Comparison of ENCODE assay signal across 23 cellular contexts in the genomic region with DNA sequence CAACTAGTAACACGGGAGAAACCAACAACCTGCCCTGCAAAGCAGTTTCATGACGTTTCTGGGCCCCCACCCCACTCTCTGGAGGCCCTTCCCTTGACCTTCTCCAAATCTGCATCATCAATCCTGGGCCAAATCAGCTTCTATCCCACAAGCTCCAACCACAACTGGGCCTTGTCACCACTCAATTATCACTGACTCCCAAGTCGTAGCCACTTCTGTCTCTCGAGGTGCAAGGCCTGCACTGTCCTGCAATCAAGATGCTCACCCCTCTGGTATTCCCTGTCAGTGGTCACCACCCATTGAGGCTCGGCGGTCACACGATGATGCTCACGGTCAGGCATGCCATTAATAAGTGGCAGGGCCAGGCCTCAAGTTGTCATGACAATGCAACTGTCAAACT. TPM values are rescaled to one million over a fixed set of nuclear protein-coding genes. Genes with fewer than 3 reads are reported as not detected.
DNase-seq lines count a peak whose midpoint lies in the region; ATAC-seq and TF ChIP-seq lines count a peak whose summit lies in the region.
"Had no signal": no experiment of that assay in that cellular context is flagged by ENCODE, and none has a peak within 500 bp of the region (broad histone marks: within the 10 kb centered on the region; RNA-seq: fewer than 3 reads in every experiment).

No MANE protein-coding gene starts in this region.

- no peaks in the 10 kb centered on the region for H4K20me1 ChIP-seq in OCI-LY1 (ENCODE audit: insufficient read depth, low read length)

- H3K4me2 ChIP-seq in OCI-LY1 (ENCODE audit: low read length) = peak overlapping the region; percentile 49; the same call in 1 of the 2 replicates
- H3K4me2 ChIP-seq: hepatocyte had no signal

- H3K27me3 ChIP-seq in OCI-LY1 (ENCODE audit: insufficient read depth, low read length) (no peaks in the 10 kb centered on the region), breast epithelium (no peaks in the 10 kb centered on the region)
- H3K27me3 ChIP-seq: hepatocyte, ovary, tibial nerve had no signal

- H3K27ac Mint-ChIP-seq in activated CD8-positive, alpha-beta memory T cell treated with anti-CD3 and anti-CD28 coated beads, Interleukin-2, amount 10 ng/mL, durations not matched to agents 7 days and 5 days = peak overlapping the region; percentile 21
- H3K27ac Mint-ChIP-seq in endothelial cell (ENCODE audit: unreplicated experiment) = peak overlapping the region; percentile 61
- peak overlapping the region; percentile 66 for H3K27ac Mint-ChIP-seq in stimulated activated memory B cell treated with anti-CD40 and anti-IgM and Interleukin-4, amounts not matched to agents 10 μg/mL and 1 μg/mL and 100 μg/mL, for 72 hours

- no peak for DNase-seq in activated CD8-positive, alpha-beta memory T cell treated with anti-CD3 and anti-CD28 coated beads, Interleukin-2, amount 10 ng/mL, durations not matched to agents 7 days and 5 days
- DNase-seq in activated CD8-positive, alpha-beta memory T cell treated with anti-CD3 and anti-CD28 coated beads, Interleukin-2, amount 50 U/mL, for 48 hours = no peak
- no peak for DNase-seq in endothelial cell (ENCODE audit: low spot score)
- DNase-seq in NCI-H2196 (lab: John Stamatoyannopoulos, UW; ENCODE audit: unreplicated experiment) = no peak
- DNase-seq in NOMO-1 treated with DMSO at 0.1 percent for 48 hours (lab: John Stamatoyannopoulos, UW; ENCODE audit: unreplicated experiment) = no peak
- no peak for DNase-seq in breast epithelium (ENCODE audit: low spot score in 2 of 2)
- DNase-seq: 8988T; activated CD8-positive, alpha-beta memory T cell treated with anti-CD3 and anti-CD28 coated beads for 24 hours; DMS 273 treated with DMSO at 0.1 percent for 48 hours; GF-D8; NCI-H2029 treated with DMSO at 0.1 percent for 48 hours; ovary; stimulated activated naive CD4-positive, alpha-beta T cell treated with Interleukin-2 at 50 U/mL for 16 hours; T-helper 9 cell had no signal

- H3K27ac ChIP-seq in OCI-LY1 (ENCODE audit: low read depth, low read length, poor library complexity, severe bottlenecking) (peak overlapping the region; percentile 12), breast epithelium (no peak overlapping the region)
- H3K27ac ChIP-seq: hepatocyte, ovary, tibial nerve had no signal

- intact Hi-C loops in breast epithelium (cut with DNase I; ENCODE audit: low total_unique reads) = no loop called here

- H2AFZ ChIP-seq in OCI-LY1 (ENCODE audit: low read length) = no peak overlapping the region
- H2AFZ ChIP-seq: hepatocyte had no signal

- H3K4me3 ChIP-seq in OCI-LY1 (ENCODE audit: low read depth, low read length, poor library complexity, severe bottlenecking) = no peak overlapping the region
- H3K4me3 ChIP-seq in breast epithelium = no peak overlapping the region
- H3K4me3 ChIP-seq: hepatocyte, ovary, tibial nerve had no signal

- H3K4me1 Mint-ChIP-seq in activated CD8-positive, alpha-beta memory T cell treated with anti-CD3 and anti-CD28 coated beads, Interleukin-2, amount 10 ng/mL, durations not matched to agents 7 days and 5 days = peaks cover 46% of the 10 kb centered on the region
- H3K4me1 Mint-ChIP-seq in endothelial cell (ENCODE audit: unreplicated experiment) = peaks cover 25% of the 10 kb centered on the region
- peaks cover 91% of the 10 kb centered on the region for H3K4me1 Mint-ChIP-seq in stimulated activated memory B cell treated with anti-CD40 and anti-IgM and Interleukin-4, amounts not matched to agents 10 μg/mL and 1 μg/mL and 100 μg/mL, for 72 hours

- no peak overlapping the region for H3K4me3 Mint-ChIP-seq in activated CD8-positive, alpha-beta memory T cell treated with anti-CD3 and anti-CD28 coated beads, Interleukin-2, amount 10 ng/mL, durations not matched to agents 7 days and 5 days
- H3K4me3 Mint-ChIP-seq in endothelial cell (ENCODE audit: unreplicated experiment) = no peak overlapping the region
- H3K4me3 Mint-ChIP-seq in stimulated activated memory B cell treated with anti-CD40 and anti-IgM and Interleukin-4, amounts not matched to agents 10 μg/mL and 1 μg/mL and 100 μg/mL, for 72 hours = no peak overlapping the region

- CTCF ChIA-PET in activated CD8-positive, alpha-beta memory T cell treated with anti-CD3 and anti-CD28 coated beads, Interleukin-2, amount 10 ng/mL, durations not matched to agents 7 days and 5 days (lab: Charles Lee) = interaction anchor here (2.0 kb wide), 1 partner anchor 54 kb away, joined by 7 read pairs; a partner anchor contains a TSS

- H3K36me3 Mint-ChIP-seq in activated CD8-positive, alpha-beta memory T cell treated with anti-CD3 and anti-CD28 coated beads, Interleukin-2, amount 10 ng/mL, durations not matched to agents 7 days and 5 days = peaks cover 10% of the 10 kb centered on the region
- H3K36me3 Mint-ChIP-seq in endothelial cell (ENCODE audit: low read depth, unreplicated experiment) = peaks cover 7% of the 10 kb centered on the region
- H3K36me3 Mint-ChIP-seq in stimulated activated memory B cell treated with anti-CD40 and anti-IgM and Interleukin-4, amounts not matched to agents 10 μg/mL and 1 μg/mL and 100 μg/mL, for 72 hours = peaks cover 13% of the 10 kb centered on the region

- H3K9me3 Mint-ChIP-seq in activated CD8-positive, alpha-beta memory T cell treated with anti-CD3 and anti-CD28 coated beads, Interleukin-2, amount 10 ng/mL, durations not matched to agents 7 days and 5 days (ENCODE audit: low read depth) = no peaks in the 10 kb centered on the region
- no peaks in the 10 kb centered on the region for H3K9me3 Mint-ChIP-seq in endothelial cell (ENCODE audit: unreplicated experiment)
- no peaks in the 10 kb centered on the region for H3K9me3 Mint-ChIP-seq in stimulated activated memory B cell treated with anti-CD40 and anti-IgM and Interleukin-4, amounts not matched to agents 10 μg/mL and 1 μg/mL and 100 μg/mL, for 72 hours

- peaks cover 45% of the 10 kb centered on the region for H3K36me3 ChIP-seq in OCI-LY1 (ENCODE audit: insufficient read depth, low read length)
- H3K36me3 ChIP-seq in breast epithelium = no peaks in the 10 kb centered on the region
- H3K36me3 ChIP-seq: ovary had no signal

- H3K9me2 ChIP-seq in OCI-LY1 (ENCODE audit: low read depth, low read length) = no peaks in the 10 kb centered on the region

- H3K9ac ChIP-seq in OCI-LY1 (ENCODE audit: low read length) = no peak overlapping the region; the same call in 1 of the 2 replicates

- H3K9me3 ChIP-seq in OCI-LY1 (ENCODE audit: low read length) = no peaks in the 10 kb centered on the region
- no peaks in the 10 kb centered on the region for H3K9me3 ChIP-seq in breast epithelium
- H3K9me3 ChIP-seq: ovary, tibial nerve had no signal

- no peak for ATAC-seq in activated CD8-positive, alpha-beta memory T cell treated with anti-CD3 and anti-CD28 coated beads, Interleukin-2, amount 10 ng/mL, durations not matched to agents 7 days and 5 days
- ATAC-seq in stimulated activated memory B cell treated with anti-CD40 and anti-IgM and Interleukin-4, amounts not matched to agents 10 μg/mL and 1 μg/mL and 100 μg/mL, for 72 hours = no peak
- ATAC-seq: activated CD4-positive, CD25-positive, alpha-beta regulatory T cell treated with anti-CD3 and anti-CD28 coated beads, Interleukin-2, amount 50 U/mL, for 24 hours; HCT116; sciatic nerve had no signal

- H3K4me1 ChIP-seq in OCI-LY1 (ENCODE audit: insufficient read depth, low read length, severe bottlenecking) (peaks cover 88% of the 10 kb centered on the region), breast epithelium (peaks cover 15 to 38% of the 10 kb centered on the region in 2 donors)

- peaks cover 99% of the 10 kb centered on the region for H3K79me2 ChIP-seq in OCI-LY1 (ENCODE audit: insufficient read depth, low read length)

- TF ChIP-seq POLR2A in breast epithelium (IDR thresholded peaks at IDR 0.05) = no peak

- H3F3A ChIP-seq in OCI-LY1 (ENCODE audit: insufficient read depth, low read length) = no peaks in the 10 kb centered on the region

- H3K27me3 Mint-ChIP-seq in activated CD8-positive, alpha-beta memory T cell treated with anti-CD3 and anti-CD28 coated beads, Interleukin-2, amount 10 ng/mL, durations not matched to agents 7 days and 5 days = no peaks in the 10 kb centered on the region
- H3K27me3 Mint-ChIP-seq in endothelial cell (ENCODE audit: unreplicated experiment) = peaks cover 3% of the 10 kb centered on the region
- H3K27me3 Mint-ChIP-seq in stimulated activated memory B cell treated with anti-CD40 and anti-IgM and Interleukin-4, amounts not matched to agents 10 μg/mL and 1 μg/mL and 100 μg/mL, for 72 hours = no peaks in the 10 kb centered on the region

- no peak for TF ChIP-seq CTCF in OCI-LY1 (IDR thresholded peaks at IDR 0.05; ENCODE audit: low read length)
- TF ChIP-seq CTCF in endothelial cell (IDR thresholded peaks at IDR 0.05; ENCODE audit: unreplicated experiment) = no peak
- no peak for TF ChIP-seq CTCF in breast epithelium (IDR thresholded peaks at IDR 0.05)

RNA-seq across cellular contexts. Expression of a gene that starts 7.4 kb away (rescaled TPM):
- total RNA-seq in activated CD8-positive, alpha-beta memory T cell treated with anti-CD3 and anti-CD28 coated beads, Interleukin-2, amount 10 ng/mL, durations not matched to agents 7 days and 5 days = 100 to 1,000 TPM; 119 to 150 TPM
- total RNA-seq in endothelial cell (ENCODE audit: unreplicated experiment) (135 TPM), breast epithelium (10 to 100 TPM; 28.6 to 30.8 (median 29.7) TPM)

RNA-seq across cellular contexts. Expression of a gene that starts 54.5 kb away (rescaled TPM):
- not detected for total RNA-seq in activated CD8-positive, alpha-beta memory T cell treated with anti-CD3 and anti-CD28 coated beads, Interleukin-2, amount 10 ng/mL, durations not matched to agents 7 days and 5 days
- not detected for total RNA-seq in endothelial cell (ENCODE audit: unreplicated experiment)
- total RNA-seq in breast epithelium = not detected
- total RNA-seq: hepatocyte, lung microvascular endothelial cell, NCI-H460, ovary, sciatic nerve, tibial nerve had no signal

RNA-seq across cellular contexts. Expression of a gene that starts 54.6 kb away (rescaled TPM):
- 10 to 100 TPM; 63.7 to 76.4 TPM for total RNA-seq in activated CD8-positive, alpha-beta memory T cell treated with anti-CD3 and anti-CD28 coated beads, Interleukin-2, amount 10 ng/mL, durations not matched to agents 7 days and 5 days
- 46.5 TPM for total RNA-seq in endothelial cell (ENCODE audit: unreplicated experiment)
- total RNA-seq in breast epithelium = 10 to 100 TPM; 29.3 to 59.6 (median 57.8) TPM
